8 cellular contexts compared by ENCODE assay signal in the genomic region with DNA sequence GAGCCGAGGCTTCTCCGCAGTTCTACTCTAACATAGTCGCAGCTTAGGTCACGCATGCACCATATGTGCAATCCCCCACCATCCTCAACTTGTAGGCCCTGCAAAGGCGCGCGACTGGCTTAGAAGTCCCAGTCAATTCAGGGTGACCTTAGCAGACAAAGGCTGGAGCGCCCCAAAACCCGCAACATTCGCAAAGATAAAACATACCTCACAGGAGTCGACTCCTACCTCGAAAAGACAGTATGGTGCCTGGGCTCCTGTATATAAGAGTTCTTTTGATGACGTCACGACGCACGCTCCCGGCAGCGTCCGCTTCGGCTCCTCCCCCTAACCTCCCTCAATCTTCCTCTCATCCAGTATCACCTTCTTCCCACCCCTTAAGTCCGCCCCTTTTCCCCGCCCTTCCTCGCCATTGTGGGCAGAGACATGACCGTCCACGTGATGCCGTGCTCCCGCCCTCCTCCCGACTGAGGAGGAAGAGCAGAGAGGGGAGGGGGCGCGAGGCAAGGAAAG. TPM values are rescaled to one million over a fixed set of nuclear protein-coding genes. Genes with fewer than 3 reads are reported as not detected.
DNase-seq lines count a peak whose midpoint lies in the region; ATAC-seq and TF ChIP-seq lines count a peak whose summit lies in the region.

A gene (minus strand): TSS at position 237 of the 513 bp plus-strand sequence.

- DNase-seq in GM12864 (ENCODE audit: low read depth) (peak; percentile 99), NCI-H1417 treated with DMSO at 0.1 percent for 48 hours (lab: John Stamatoyannopoulos, UW) (peak; percentile 98), SW480 (ENCODE audit: low spot score) (peak; percentile 99), adrenal gland (peak; percentile 99 to 100 (median 100)), cardiac septum (ENCODE audit: low spot score) (peak; percentile 99), pons (ENCODE audit: low spot score) (peak; percentile 100), type B pancreatic cell (ENCODE audit: extremely low spot score, unreplicated experiment) (peak; percentile 97)

- H3K4me3 Mint-ChIP-seq in type B pancreatic cell = peak within 1 kb of the TSS; percentile 100

- TF ChIP-seq CTCF in GM12864 (IDR thresholded peaks at IDR 0.05; ENCODE audit: low read depth, low read length, missing control alignments) = no peak
- no peak for TF ChIP-seq CTCF in adrenal gland (IDR thresholded peaks at IDR 0.05)
- no peak for TF ChIP-seq CTCF in type B pancreatic cell (conservative IDR thresholded peaks at IDR 0.05)

- intact Hi-C loops in adrenal gland (cut with DNase I) (no loop called here), cardiac septum (cut with DNase I) (loop anchor here (1.0 to 5.0 kb wide), 2 partner anchors 44 to 1129 kb away; a partner anchor contains a TSS)

- H3K4me1 Mint-ChIP-seq in type B pancreatic cell (ENCODE audit: unreplicated experiment) = peaks cover 26% of the 10 kb centered on the region

- H3K9me3 ChIP-seq in adrenal gland (replicated peaks in 1 of 3) = no peaks in the 10 kb centered on the region

- WGBS in adrenal gland, 4 donors = 0 to 2% (median 1%) methylated on average over 20 to 30 of the region's 30 CpGs

- H3K36me3 Mint-ChIP-seq in type B pancreatic cell = peaks cover 47% of the 10 kb centered on the region

- peaks cover 0 to 43% of the 10 kb centered on the region in 2 donors for H3K36me3 ChIP-seq in adrenal gland (replicated peaks in 1 of 2)

- peak within 1 kb of the TSS; percentile 75 to 99 (median 90) for H3K27ac ChIP-seq in adrenal gland

- H3K27ac Mint-ChIP-seq in type B pancreatic cell = peak within 1 kb of the TSS; percentile 99

- peak within 1 kb of the TSS; percentile 93 for H3K4me3 ChIP-seq in GM12864 (ENCODE audit: low read depth, low read length)
- peak within 1 kb of the TSS; percentile 40 to 94 (median 84) for H3K4me3 ChIP-seq in adrenal gland

- peaks cover 4% of the 10 kb centered on the region for H3K27me3 Mint-ChIP-seq in type B pancreatic cell

- H3K27me3 ChIP-seq in adrenal gland = no peaks in the 10 kb centered on the region

- no peaks in the 10 kb centered on the region for H3K9me3 Mint-ChIP-seq in type B pancreatic cell

- peak; percentile 70 for ATAC-seq in HG02678 (IDR thresholded peaks at IDR 0.05; ENCODE audit: unreplicated experiment)

- TF ChIP-seq POLR2A in adrenal gland (IDR thresholded peaks at IDR 0.05) = peak; percentile 96 to 98

- peaks cover 27 to 60% of the 10 kb centered on the region in 2 donors for H3K4me1 ChIP-seq in adrenal gland (replicated peaks in 1 of 2)

RNA-seq across cellular contexts. Expression of the gene that starts here (rescaled TPM):
- 100 to 1,000 TPM; 112 to 331 (median 235) TPM for total RNA-seq in adrenal gland
- 100 to 1,000 TPM; 116 to 720 (median 678) TPM for polyA plus RNA-seq in adrenal gland
- 58.0 TPM for total RNA-seq in cardiac septum
- 501 and 574 TPM in 2 replicates for total RNA-seq in type B pancreatic cell (ENCODE audit: low replicate concordance)

Comparison
In these comparisons a context has a peak if more than half of its experiments do, and no peak if none do; other contexts are left out.
1. Peak in every context shown above with its lines: DNase-seq, ATAC-seq, H3K4me3 ChIP-seq and H3K27ac ChIP-seq.